ENCODE assay signal across 28 cellular contexts in the genomic region with DNA sequence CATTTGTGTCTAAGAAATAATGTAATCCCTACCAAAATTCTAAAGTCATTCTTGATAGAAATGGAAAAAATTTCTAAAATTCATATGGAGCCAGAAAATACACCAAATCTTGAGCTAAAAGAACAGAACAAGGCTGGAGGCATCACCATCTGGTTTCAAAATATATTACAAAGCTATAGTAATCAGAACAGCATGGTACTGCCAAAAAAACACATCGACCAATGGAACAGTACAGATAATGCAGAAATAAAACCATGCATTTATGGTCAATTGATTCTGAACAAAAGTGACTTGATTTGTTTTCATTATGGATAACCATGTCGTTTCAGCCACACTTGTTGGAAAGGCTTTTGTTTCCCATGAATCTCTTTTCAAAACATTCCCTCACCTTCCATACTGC. TPM values are rescaled to one million over a fixed set of nuclear protein-coding genes. Genes with fewer than 3 reads are reported as not detected.
DNase-seq lines count a peak whose midpoint lies in the region; ATAC-seq, FAIRE-seq and TF ChIP-seq lines count a peak whose summit lies in the region.
"Had no signal": no experiment of that assay in that cellular context is flagged by ENCODE, and none has a peak within 500 bp of the region (broad histone marks: within the 10 kb centered on the region; RNA-seq: fewer than 3 reads in every experiment).

No MANE protein-coding gene starts in this region.

- no peak overlapping the region for H3K27ac Mint-ChIP-seq in immature natural killer cell
- H3K27ac Mint-ChIP-seq: CD14-positive monocyte; CD8-positive, alpha-beta memory T cell; T-helper 1 cell treated with Interleukin-12 subunit alpha and Interleukin-12 subunit beta and Interleukin-4 antibody, amounts not matched to agents 30 μg/mL and 1 μg/mL, for 36 hours had no signal

- H3K4me1 ChIP-seq in OCI-LY1 (ENCODE audit: insufficient read depth, low read length, severe bottlenecking) (peaks cover 20% of the 10 kb centered on the region), K562 (replicated peaks in 1 of 2; ENCODE audit: control insufficient read depth in 2 of 2, insufficient read depth in 2 of 2, low read length in 2 of 2) (no peaks in the 10 kb centered on the region)
- H3K4me1 ChIP-seq: BE2C, HAP-1, Peyer's patch had no signal

- POLR2A ChIA-PET in K562 (lab: Yijun Ruan, JAX): interaction anchor here (0.6 kb wide), 1 partner anchor 132 kb away, joined by 3 read pairs; no protein-coding TSS in a partner anchor

- H3K27ac ChIP-seq in OCI-LY1 (ENCODE audit: low read depth, low read length, poor library complexity, severe bottlenecking) (peak overlapping the region; percentile 25), K562 (ENCODE audit: extremely low read depth, low read depth, low read length) (no peak overlapping the region)
- H3K27ac ChIP-seq: SK-N-MC had no signal

- no peak for FAIRE-seq in K562 (lab: Jason Lieb, UNC)

- no peak overlapping the region for H3K4me2 ChIP-seq in OCI-LY1 (ENCODE audit: low read length)
- H3K4me2 ChIP-seq in K562 (ENCODE audit: insufficient read depth, low read length): no peak overlapping the region

- H3K79me2 ChIP-seq in OCI-LY1 (ENCODE audit: insufficient read depth, low read length) (no peaks in the 10 kb centered on the region), K562 (ENCODE audit: control insufficient read depth, insufficient read depth, low read length) (no peaks in the 10 kb centered on the region)

- no peaks in the 10 kb centered on the region for H3K36me3 Mint-ChIP-seq in immature natural killer cell
- H3K36me3 Mint-ChIP-seq: CD14-positive monocyte; CD8-positive, alpha-beta memory T cell had no signal

- no peak overlapping the region for H2AFZ ChIP-seq in OCI-LY1 (ENCODE audit: low read length)
- no peak overlapping the region for H2AFZ ChIP-seq in K562 (ENCODE audit: low read depth, low read length)

- ATAC-seq in GM21717 (IDR thresholded peaks at IDR 0.05; ENCODE audit: unreplicated experiment): peak; percentile 3
- ATAC-seq in K562: no peak
- ATAC-seq in GM19023 (IDR thresholded peaks at IDR 0.05; ENCODE audit: unreplicated experiment): no peak

- H3K4me3 ChIP-seq in OCI-LY1 (ENCODE audit: low read depth, low read length, poor library complexity, severe bottlenecking) (no peak overlapping the region), K562 (no peak overlapping the region)
- H3K4me3 ChIP-seq: HAP-1, Peyer's patch, SK-N-MC had no signal

- CTCF ChIA-PET in K562 (lab: Yijun Ruan, JAX; ENCODE audit: low intra/inter-chr PET ratio): no interaction called here

- no peak for TF ChIP-seq RAD21 in K562 (CRISPR knock-in tag; conservative IDR thresholded peaks at IDR 0.05 in 1 of 2, IDR thresholded peaks at IDR 0.05 in 1 of 2)

- intact Hi-C loops in K562 (cut with micrococcal nuclease): no loop called here

- 0% methylated on average over 2 of the region's 2 CpGs for WGBS in K562 (ENCODE audit: insufficient coverage, low coverage, missing lambda C conversion rate)

- no peaks in the 10 kb centered on the region for H3K4me1 Mint-ChIP-seq in immature natural killer cell
- H3K4me1 Mint-ChIP-seq: CD14-positive monocyte; CD8-positive, alpha-beta memory T cell had no signal

- H3K36me3 ChIP-seq in OCI-LY1 (ENCODE audit: insufficient read depth, low read length) (no peaks in the 10 kb centered on the region), K562 (ENCODE audit: control insufficient read depth, insufficient read depth, low read length) (no peaks in the 10 kb centered on the region)
- H3K36me3 ChIP-seq: BE2C, HAP-1, Peyer's patch had no signal

- no peak for DNase-seq in K562 (ENCODE audit: extremely low read depth in 1 of 4, low spot score in 3 of 4)
- DNase-seq in SHP77 treated with DMSO at 0.1 percent for 48 hours (lab: John Stamatoyannopoulos, UW): no peak
- no peak for DNase-seq in AG08395 (ENCODE audit: low spot score)
- no peak for DNase-seq in immature natural killer cell
- DNase-seq: BE2C; CD8-positive, alpha-beta memory T cell; DMS 273 treated with DMSO at 0.1 percent for 48 hours; DMS79; GF-D8; GOT3; IMR-90; NCI-H1092 treated with DMSO at 0.1 percent for 48 hours; NCI-H1436 treated with DMSO at 0.1 percent for 48 hours; NCI-H1930; NCI-H2107; NCI-H524; NCI-H774; SIG-M5; SW 1271 had no signal

- 0 out of 2 replicates have a peak, but pooled peaks cover 16% of the 10 kb centered on the region for H3F3A ChIP-seq in OCI-LY1 (ENCODE audit: insufficient read depth, low read length)

- TF ChIP-seq CTCF in OCI-LY1 (IDR thresholded peaks at IDR 0.05; ENCODE audit: low read length): no peak
- TF ChIP-seq CTCF in K562 (IDR thresholded peaks at IDR 0.05 in 2 of 3, conservative IDR thresholded peaks at IDR 0.05 in 1 of 3; ENCODE audit: insufficient read depth in 2 of 3, low read depth in 1 of 3, low read length in 3 of 3): no peak

- H4K20me1 ChIP-seq in OCI-LY1 (ENCODE audit: insufficient read depth, low read length) (no peaks in the 10 kb centered on the region), K562 (replicated peaks; ENCODE audit: control insufficient read depth, insufficient read depth, low read length) (no peaks in the 10 kb centered on the region)

- no peaks in the 10 kb centered on the region for H3K27me3 ChIP-seq in OCI-LY1 (ENCODE audit: insufficient read depth, low read length)
- H3K27me3 ChIP-seq in K562 (ENCODE audit: control insufficient read depth in 2 of 2, insufficient read depth in 2 of 2, low read length in 2 of 2): peaks cover 7 to 11% of the 10 kb centered on the region in 2 experiments; a peak in 4 of 5 replicates
- H3K27me3 ChIP-seq: BE2C, Peyer's patch had no signal

- no peak overlapping the region for H3K4me3 Mint-ChIP-seq in immature natural killer cell
- H3K4me3 Mint-ChIP-seq: CD14-positive monocyte; CD8-positive, alpha-beta memory T cell; T-helper 1 cell treated with Interleukin-12 subunit alpha and Interleukin-12 subunit beta and Interleukin-4 antibody, amounts not matched to agents 30 μg/mL and 1 μg/mL, for 36 hours had no signal

- H3K9me3 Mint-ChIP-seq in immature natural killer cell: peaks cover 0 to 1% (median 0%) of the 10 kb centered on the region in 6 donors

- no peaks in the 10 kb centered on the region for H3K9me2 ChIP-seq in OCI-LY1 (ENCODE audit: low read depth, low read length)

- in situ Hi-C loops in K562 (cut with MboI): no loop called here

- BruUV-seq in K562 (replicated peaks; lab: Mats Ljungman, UMichigan): no TSS peak

- H3K9ac ChIP-seq in OCI-LY1 (ENCODE audit: low read length): no peak overlapping the region
- H3K9ac ChIP-seq in K562 (ENCODE audit: insufficient read depth in 1 of 2, low read depth in 2 of 2, low read length in 2 of 2): no peak overlapping the region

- TF ChIP-seq EP300 in K562 (IDR thresholded peaks at IDR 0.05; ENCODE audit: low read length): no peak

- H3K9me3 ChIP-seq in OCI-LY1 (ENCODE audit: low read length) (peaks cover 17% of the 10 kb centered on the region), K562 (replicated peaks; ENCODE audit: control insufficient read depth, insufficient read depth, low read depth, low read length) (no peaks in the 10 kb centered on the region)
- H3K9me3 ChIP-seq: BE2C, HAP-1 had no signal

- peaks cover 0 to 3% (median 0%) of the 10 kb centered on the region in 3 donors for H3K27me3 Mint-ChIP-seq in immature natural killer cell (ENCODE audit: low read depth in 3 of 3)

- no peak for TF ChIP-seq POLR2A in K562 (conservative IDR thresholded peaks at IDR 0.05)

- no peaks in the 10 kb centered on the region for H3K9me1 ChIP-seq in K562 (ENCODE audit: control insufficient read depth, insufficient read depth, low read length)

TF ChIP-seq in K562, 482 proteins besides CTCF, POLR2A, EP300 and RAD21:
- TF ChIP-seq RBM25 (IDR thresholded peaks at IDR 0.05; ENCODE audit: low read depth, low read length, severe bottlenecking): peak; percentile 55
- TF ChIP-seq CBX1 (IDR thresholded peaks at IDR 0.05; ENCODE audit: low read depth): no peak

RNA-seq across cellular contexts. Expression of a gene that starts 7.0 kb away (rescaled TPM):
- total RNA-seq in K562 (2011; cell fraction: chromatin; rRNA removed; ENCODE audit: low replicate concordance): 0.05 TPM in 1 of 2 replicates, not detected in the other
- total RNA-seq in K562 (2011; cell fraction: nucleolus; rRNA removed): not detected in 2 replicates
- total RNA-seq in K562 (2011; cell fraction: nucleoplasm; rRNA removed): not detected in 2 replicates
- total RNA-seq in K562 (2014; rRNA removed) (not detected in 2 replicates), K562 (2014; rRNA removed; fragmentation: Illumina TruSeq; extraction: Trizol) (not detected in 2 replicates), K562 (2015; rRNA removed; fragmentation: Illumina TruSeq; extraction: Trizol) (not detected in 2 replicates), K562 (2021) (0.02 and 0.29 TPM in 2 replicates)
- polyA plus RNA-seq in K562 (2011; rRNA removed) (0.05 TPM in 1 of 2 replicates, not detected in the other), K562 (2014; fragmentation: Illumina TruSeq; extraction: Trizol) (0.08 TPM in 1 of 2 replicates, not detected in the other), K562 (2014; fragmentation: Nextera tagmentation; extraction: Ambion mirVana) (under 1 TPM in 1 of 2 experiments, not detected in 1; 0.01 TPM), K562 (2014; rRNA removed) (0.01 TPM in 1 of 2 replicates, not detected in the other), immature natural killer cell (1 to 10 TPM in 2 of 3 donors, not detected in 1; 1.0 to 2.2 TPM)
- polyA plus RNA-seq in K562 (2011; cell fraction: cytosol; rRNA removed): 0.01 and 0.03 TPM in 2 replicates
- 0.09 TPM in 1 of 2 replicates, not detected in the other for polyA plus RNA-seq in K562 (2011; cell fraction: nucleus; rRNA removed)
- 0.03 and 0.58 TPM in 2 replicates for polyA plus RNA-seq in K562 (2012)
- polyA minus RNA-seq in K562 (2011; rRNA and poly(A)+ RNA removed): not detected in 2 replicates
- polyA minus RNA-seq in K562 (2011; cell fraction: cytosol; rRNA and poly(A)+ RNA removed): not detected in 2 replicates
- not detected in 2 replicates for polyA minus RNA-seq in K562 (2011; cell fraction: nucleus; rRNA and poly(A)+ RNA removed)
- total RNA-seq: A673, IMR-90 had no signal
- polyA plus RNA-seq: CD8-positive, alpha-beta memory T cell; IMR-90 had no signal
